Comparison of ENCODE assay signal across 18 cellular contexts in the genomic region with DNA sequence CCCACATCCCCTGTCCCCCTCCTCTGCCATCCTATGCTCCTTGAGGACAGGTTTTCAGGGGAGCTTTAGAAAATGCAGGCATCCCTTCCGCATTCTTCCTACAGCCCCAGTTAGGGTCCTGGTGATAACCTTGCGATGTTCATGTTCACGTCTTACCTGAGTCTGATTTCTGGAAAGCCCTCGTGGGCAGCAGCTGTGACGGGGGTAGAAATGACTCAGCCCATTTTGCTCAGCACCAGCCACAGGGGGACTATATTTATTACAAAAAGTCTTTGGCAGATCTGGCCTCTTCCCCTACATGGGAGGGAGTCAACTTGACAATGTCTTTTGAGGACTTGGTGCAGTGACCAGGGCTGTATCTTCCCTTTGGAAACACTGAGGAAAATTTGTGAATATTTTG. TPM values are rescaled to one million over a fixed set of nuclear protein-coding genes. Genes with fewer than 3 reads are reported as not detected.
A peak's percentile ranks its signal among the peaks of the same experiment; 100 is the strongest.
DNase-seq lines count a peak whose midpoint lies in the region; ATAC-seq and TF ChIP-seq lines count a peak whose summit lies in the region.
"Had no signal": no experiment of that assay in that cellular context is flagged by ENCODE, and none has a peak within 500 bp of the region (broad histone marks: within the 10 kb centered on the region; RNA-seq: fewer than 3 reads in every experiment).

No MANE protein-coding gene starts in this region.

- peaks cover 88% of the 10 kb centered on the region for H3K4me1 Mint-ChIP-seq in nephron progenitor cell
- H3K4me1 Mint-ChIP-seq: activated naive CD4-positive, alpha-beta T cell treated with anti-CD3 and anti-CD28 coated beads, Interleukin-2, amount 50 U/mL, for 24 hours; naive B cell had no signal

- H3K27me3 Mint-ChIP-seq in nephron progenitor cell (ENCODE audit: low read depth, poor library complexity) = peaks cover 3% of the 10 kb centered on the region

- 49% methylated on average over 5 of the region's 5 CpGs for WGBS in right lobe of liver (ENCODE audit: insufficient coverage, low coverage, low lambda C conversion rate, missing lambda C conversion rate)

- no peaks in the 10 kb centered on the region for H3K4me1 ChIP-seq in right lobe of liver

- no peak for DNase-seq in nephron progenitor cell
- no peak for DNase-seq in right lobe of liver
- DNase-seq in NOMO-1 treated with dmso at 0.1 percent for 144 hours (lab: John Stamatoyannopoulos, UW; ENCODE audit: unreplicated experiment) = no peak
- no peak for DNase-seq in SHP77 (lab: John Stamatoyannopoulos, UW)
- DNase-seq: activated CD4-positive, CD25-positive, alpha-beta regulatory T cell treated with anti-CD3 and anti-CD28 coated beads, Interleukin-2, amount 50 U/mL, for 72 hours; effector CD8-positive, alpha-beta T cell; left ventricle myocardium inferior; naive B cell; NCI-H187 treated with DMSO at 0.1 percent for 48 hours; stimulated activated CD4-positive, alpha-beta T cell treated with anti-CD3 and anti-CD28 coated beads, Interleukin-2, amount 100 ng/mL, for 24 hours; T-helper 2 cell; trophoblast cell had no signal

- H3K4me3 Mint-ChIP-seq in nephron progenitor cell = peak overlapping the region; percentile 63
- H3K4me3 Mint-ChIP-seq: activated naive CD4-positive, alpha-beta T cell treated with anti-CD3 and anti-CD28 coated beads, Interleukin-2, amount 50 U/mL, for 24 hours; naive B cell had no signal

- ATAC-seq in GM18909 (IDR thresholded peaks at IDR 0.05; ENCODE audit: poor library complexity, unreplicated experiment) = peak; percentile 46
- peak; percentile 66 for ATAC-seq in GM21717 (IDR thresholded peaks at IDR 0.05; ENCODE audit: unreplicated experiment)
- peak; percentile 35 for ATAC-seq in HG03342 (IDR thresholded peaks at IDR 0.05; ENCODE audit: unreplicated experiment)
- no peak for ATAC-seq in right lobe of liver

- no peaks in the 10 kb centered on the region for H3K9me3 Mint-ChIP-seq in nephron progenitor cell
- H3K9me3 Mint-ChIP-seq: activated naive CD4-positive, alpha-beta T cell treated with anti-CD3 and anti-CD28 coated beads, Interleukin-2, amount 50 U/mL, for 24 hours had no signal

- TF ChIP-seq POLR2A in right lobe of liver (IDR thresholded peaks at IDR 0.05) = no peak

- H3K36me3 Mint-ChIP-seq in nephron progenitor cell (ENCODE audit: low read depth) = no peaks in the 10 kb centered on the region
- H3K36me3 Mint-ChIP-seq: activated naive CD4-positive, alpha-beta T cell treated with anti-CD3 and anti-CD28 coated beads, Interleukin-2, amount 50 U/mL, for 24 hours; naive B cell had no signal

- no peaks in the 10 kb centered on the region for H3K27me3 ChIP-seq in right lobe of liver

- no peaks in the 10 kb centered on the region for H3K36me3 ChIP-seq in right lobe of liver
- H3K36me3 ChIP-seq: left ventricle myocardium inferior had no signal

- peak overlapping the region; percentile 95 for H3K27ac Mint-ChIP-seq in nephron progenitor cell
- H3K27ac Mint-ChIP-seq: activated naive CD4-positive, alpha-beta T cell treated with anti-CD3 and anti-CD28 coated beads, Interleukin-2, amount 50 U/mL, for 24 hours; naive B cell had no signal

- no peak overlapping the region for H3K4me3 ChIP-seq in right lobe of liver
- H3K4me3 ChIP-seq: left ventricle myocardium inferior had no signal

- intact Hi-C loops in right lobe of liver (cut with DNase I) = no loop called here

- H3K27ac ChIP-seq in right lobe of liver = no peak overlapping the region
- H3K27ac ChIP-seq: C4-2B, left ventricle myocardium inferior had no signal

- H3K9me3 ChIP-seq in right lobe of liver = no peaks in the 10 kb centered on the region
- H3K9me3 ChIP-seq: left ventricle myocardium inferior had no signal

- TF ChIP-seq CTCF in nephron progenitor cell (IDR thresholded peaks at IDR 0.05) (no peak), right lobe of liver (IDR thresholded peaks at IDR 0.05) (no peak)

RNA-seq across cellular contexts. Expression of a gene that starts 12.3 kb away (rescaled TPM):
- total RNA-seq in right lobe of liver = under 1 TPM; 0.09 to 0.31 (median 0.14) TPM
- total RNA-seq: renal cortical epithelial cell had no signal

Comparison
In these comparisons a context has a peak if more than half of its experiments do, and no peak if none do; other contexts are left out.
1. ATAC-seq: peak in GM18909 (single experiment), GM21717 (single experiment) and HG03342 (single experiment); none in right lobe of liver (0 of 4).